ENCODE assay signal across 8 cellular contexts in the genomic region with DNA sequence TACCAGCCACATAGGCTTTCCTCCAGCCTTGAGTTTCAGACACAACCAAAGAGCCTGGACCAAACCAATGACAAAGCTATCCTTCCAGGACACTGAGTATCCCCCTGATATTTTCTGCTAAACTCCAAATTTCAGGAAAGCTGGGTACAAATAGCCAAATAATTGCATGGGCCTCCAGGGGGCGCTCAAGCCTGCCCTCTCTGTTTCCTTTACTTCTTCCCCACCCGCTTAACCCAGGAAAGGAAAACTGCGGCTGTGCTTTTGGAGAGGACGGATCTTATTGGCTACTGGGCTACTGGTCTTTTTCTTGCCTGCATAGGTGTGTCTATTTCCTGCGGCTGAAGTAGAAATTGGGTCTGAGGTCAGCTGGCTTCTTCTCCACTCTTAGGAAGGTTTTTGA. TPM values are rescaled to one million over a fixed set of nuclear protein-coding genes. Genes with fewer than 3 reads are reported as not detected.
A peak's percentile ranks its signal among the peaks of the same experiment; 100 is the strongest.
DNase-seq lines count a peak whose midpoint lies in the region.

No MANE protein-coding gene starts in this region.

- DNase-seq in NCI-H2196 (lab: John Stamatoyannopoulos, UW; ENCODE audit: unreplicated experiment) (peak; percentile 20), NCI-H2196 treated with DMSO at 0.1 percent for 48 hours (lab: John Stamatoyannopoulos, UW; ENCODE audit: unreplicated experiment) (no peak), NCI-H345 treated with DMSO at 0.1 percent for 48 hours (lab: John Stamatoyannopoulos, UW; ENCODE audit: unreplicated experiment) (peak; percentile 10), ecto neural progenitor cell (ENCODE audit: low spot score) (peak; percentile 75), medulla oblongata (ENCODE audit: extremely low spot score) (peak; percentile 75), cerebellum (ENCODE audit: low spot score) (no peak)
- peak; percentile 73 to 79 for DNase-seq in activated CD4-positive, alpha-beta T cell treated with anti-CD3 and anti-CD28 coated beads, Interleukin-2, amount 50 U/mL, for 48 hours
- peak; percentile 30 to 55 for DNase-seq in stimulated activated CD8-positive, alpha-beta memory T cell treated with anti-CD3 and anti-CD28 coated beads, Interleukin-2, amount 100 ng/mL, for 48 hours (ENCODE audit: low read depth in 2 of 2)

RNA-seq across cellular contexts. Expression of a gene that starts 30.1 kb away (rescaled TPM):
- not detected for total RNA-seq in cerebellum

RNA-seq across cellular contexts. Expression of a gene that starts 30.2 kb away (rescaled TPM):
- total RNA-seq in cerebellum: 1.00 TPM

RNA-seq across cellular contexts. Expression of a gene that starts 47.7 kb away (rescaled TPM):
- 0.09 TPM for total RNA-seq in cerebellum

RNA-seq across cellular contexts. Expression of a gene that starts 50.3 kb away (rescaled TPM):
- total RNA-seq in cerebellum: 2.6 TPM

Comparison
In these comparisons a context has a peak if more than half of its experiments do, and no peak if none do; other contexts are left out.
1. DNase-seq: peak in NCI-H2196 (single experiment), NCI-H345 treated with DMSO at 0.1 percent for 48 hours (single experiment), activated CD4-positive, alpha-beta T cell treated with anti-CD3 and anti-CD28 coated beads, Interleukin-2, amount 50 U/mL, for 48 hours (2 of 2), ecto neural progenitor cell (single experiment), medulla oblongata (single experiment) and stimulated activated CD8-positive, alpha-beta memory T cell treated with anti-CD3 and anti-CD28 coated beads, Interleukin-2, amount 100 ng/mL, for 48 hours (2 of 2); none in NCI-H2196 treated with DMSO at 0.1 percent for 48 hours (single experiment) and cerebellum (single experiment).